20 cellular contexts compared by ENCODE assay signal in the genomic region with DNA sequence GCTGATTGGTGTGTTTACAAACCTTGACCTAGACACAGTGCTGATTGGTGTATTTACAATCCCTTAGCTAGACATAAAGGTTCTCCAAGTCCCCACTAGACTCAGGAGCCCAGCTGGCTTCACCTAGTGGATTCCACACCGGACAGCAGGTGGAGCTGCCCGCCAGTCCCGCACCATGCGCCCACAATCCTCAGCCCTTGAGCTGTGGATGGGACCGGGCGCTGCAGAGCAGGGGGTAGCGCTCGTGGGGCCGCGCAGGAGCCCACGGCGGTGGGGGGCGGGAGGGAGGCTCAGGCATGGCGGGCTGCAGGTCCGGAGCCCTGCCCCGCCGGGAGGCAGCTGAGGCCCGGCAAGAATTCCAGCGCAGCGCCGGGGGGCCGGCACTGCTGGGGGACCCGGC. TPM values are rescaled to one million over a fixed set of nuclear protein-coding genes. Genes with fewer than 3 reads are reported as not detected.
DNase-seq lines count a peak whose midpoint lies in the region; ATAC-seq and TF ChIP-seq lines count a peak whose summit lies in the region.
"Had no signal": no experiment of that assay in that cellular context is flagged by ENCODE, and none has a peak within 500 bp of the region (broad histone marks: within the 10 kb centered on the region; RNA-seq: fewer than 3 reads in every experiment).

No MANE protein-coding gene starts in this region.

- no peak overlapping the region for H3K56ac ChIP-seq in mesendoderm (ENCODE audit: low read length)

- H3K4me3 ChIP-seq in BE2C (ENCODE audit: low read depth, low read length) (no peak overlapping the region), GM23338 (no peak overlapping the region), astrocyte of the spinal cord (ENCODE audit: low read depth, low read length) (no peak overlapping the region), mesendoderm (ENCODE audit: low read length) (no peak overlapping the region), PC-3 (ENCODE audit: low read length) (no peak overlapping the region)
- H3K4me3 ChIP-seq: A549, BLaER1, GM12878 had no signal

- H3K9ac ChIP-seq in mesendoderm (ENCODE audit: low read length): no peak overlapping the region
- no peak overlapping the region for H3K9ac ChIP-seq in PC-3 (ENCODE audit: low read length)
- H3K9ac ChIP-seq: BLaER1, KMS-11 had no signal

- H4K20me1 ChIP-seq in GM23338 (replicated peaks; ENCODE audit: insufficient read depth) (no peaks in the 10 kb centered on the region), PC-3 (ENCODE audit: low read length) (no peaks in the 10 kb centered on the region)
- H4K20me1 ChIP-seq: BLaER1 had no signal

- no peak overlapping the region for H3K23ac ChIP-seq in mesendoderm (ENCODE audit: low read length)

- CTCF ChIA-PET in PC-3 (lab: Charles Lee): interaction anchor here (1.2 kb wide), 1 partner anchor 122 kb away, joined by 3 read pairs; no protein-coding TSS in a partner anchor

- H3F3A ChIP-seq in GM23338 (replicated peaks; ENCODE audit: low read depth) (no peaks in the 10 kb centered on the region), PC-3 (ENCODE audit: low read length, unreplicated experiment) (no peaks in the 10 kb centered on the region)

- H3K4ac ChIP-seq in mesendoderm (ENCODE audit: low read depth, low read length): peak overlapping the region; percentile 63

- H3K27me3 ChIP-seq in BE2C: no peaks in the 10 kb centered on the region
- H3K27me3 ChIP-seq in GM23338 (ENCODE audit: insufficient read depth): no peaks in the 10 kb centered on the region
- H3K27me3 ChIP-seq in mesendoderm (ENCODE audit: insufficient read depth, low read length, poor library complexity): no peaks in the 10 kb centered on the region
- H3K27me3 ChIP-seq in PC-3 (ENCODE audit: low read length): no peaks in the 10 kb centered on the region
- H3K27me3 ChIP-seq: BLaER1 had no signal

- H3K18ac ChIP-seq in mesendoderm (ENCODE audit: low read length): no peak overlapping the region

- no peak overlapping the region for H4K5ac ChIP-seq in mesendoderm (ENCODE audit: low read length)

- no peak overlapping the region for H3K27ac ChIP-seq in GM23338 (ENCODE audit: low read depth)
- H3K27ac ChIP-seq in mesendoderm (ENCODE audit: low read depth, low read length): peak overlapping the region; percentile 43
- no peak overlapping the region for H3K27ac ChIP-seq in PC-3 (ENCODE audit: low read length)
- H3K27ac ChIP-seq: A549, BLaER1, KMS-11 had no signal

- POLR2A ChIA-PET in PC-3 (lab: Charles Lee; ENCODE audit: unreplicated experiment): no interaction called here

- H3K9me2 ChIP-seq in GM23338 (ENCODE audit: insufficient read depth) (no peaks in the 10 kb centered on the region; the same call in 1 of the 2 replicates), PC-3 (replicated peaks; ENCODE audit: low read length) (no peaks in the 10 kb centered on the region)

- TF ChIP-seq CTCF in BE2C (IDR thresholded peaks at IDR 0.05; ENCODE audit: low read depth, low read length) (0 out of 2 replicates have a peak, but pooled peaks have one; percentile 9), GM23338 (conservative IDR thresholded peaks at IDR 0.05; ENCODE audit: low read depth in 2 of 2) (peak in 1 of 2 experiments; percentile 57; a peak in 2 of 4 replicates), astrocyte of the spinal cord (IDR thresholded peaks at IDR 0.05; ENCODE audit: low read depth, low read length) (peak; percentile 9), PC-3 (conservative IDR thresholded peaks at IDR 0.05; ENCODE audit: low read depth, low read length) (no peak)

- H2AK5ac ChIP-seq in mesendoderm (ENCODE audit: low read length): no peak overlapping the region

- no peak overlapping the region for H3K27ac Mint-ChIP-seq in GM23338
- H3K27ac Mint-ChIP-seq: CD8-positive, alpha-beta memory T cell; IgD-negative memory B cell had no signal

- peaks cover 33% of the 10 kb centered on the region for H3K4me1 Mint-ChIP-seq in GM23338
- H3K4me1 Mint-ChIP-seq: CD8-positive, alpha-beta memory T cell had no signal

- H3K79me2 ChIP-seq in GM23338 (replicated peaks; ENCODE audit: insufficient read depth) (0 out of 2 replicates have a peak, but pooled peaks cover 3% of the 10 kb centered on the region), mesendoderm (ENCODE audit: control insufficient read depth, insufficient read depth, low read length) (no peaks in the 10 kb centered on the region), PC-3 (ENCODE audit: low read length) (no peaks in the 10 kb centered on the region)

- H2BK15ac ChIP-seq in mesendoderm (replicated peaks; ENCODE audit: low read depth): no peak overlapping the region

- H2AFZ ChIP-seq in GM23338 (no peak overlapping the region), PC-3 (ENCODE audit: low read length) (no peak overlapping the region)

- no peak overlapping the region for H2BK5ac ChIP-seq in mesendoderm (ENCODE audit: low read length)

- DNase-seq in BE2C: peak; percentile 17
- peak; percentile 6 for DNase-seq in GM23338 (ENCODE audit: low spot score)
- DNase-seq in astrocyte of the spinal cord (ENCODE audit: low read depth, low spot score): no peak
- DNase-seq in mesendoderm: peak; percentile 55
- no peak for DNase-seq in sciatic nerve (ENCODE audit: low spot score)
- no peak for DNase-seq in mucosa of gallbladder (ENCODE audit: low spot score)
- DNase-seq in PC-3: no peak
- DNase-seq: Calu3; CD8-positive, alpha-beta memory T cell; DMS 273 treated with DMSO at 0.1 percent for 48 hours; H7 had no signal

- H3K4me1 ChIP-seq in BE2C (no peaks in the 10 kb centered on the region), GM23338 (ENCODE audit: insufficient read depth) (peaks cover 27% of the 10 kb centered on the region), mesendoderm (ENCODE audit: control insufficient read depth, low read depth, low read length) (peaks cover 11% of the 10 kb centered on the region), PC-3 (ENCODE audit: insufficient read depth, low read length) (peaks cover 7% of the 10 kb centered on the region; the same call in 1 of the 2 replicates)

- no peaks in the 10 kb centered on the region; the same call in 1 of the 2 replicates for H3K9me3 ChIP-seq in BE2C
- no peaks in the 10 kb centered on the region for H3K9me3 ChIP-seq in PC-3 (ENCODE audit: low read length)
- H3K9me3 ChIP-seq: A549 had no signal

- peaks cover 26% of the 10 kb centered on the region for H3K36me3 Mint-ChIP-seq in GM23338 (ENCODE audit: low read depth)
- H3K36me3 Mint-ChIP-seq: CD8-positive, alpha-beta memory T cell; IgD-negative memory B cell had no signal

- H3K27me3 Mint-ChIP-seq in GM23338 (ENCODE audit: insufficient read depth, low read depth, poor library complexity): no peaks in the 10 kb centered on the region

- no peaks in the 10 kb centered on the region for H3K36me3 ChIP-seq in BE2C
- no peaks in the 10 kb centered on the region; the same call in 1 of the 2 replicates for H3K36me3 ChIP-seq in GM23338 (ENCODE audit: insufficient read depth)
- H3K36me3 ChIP-seq in mesendoderm (ENCODE audit: control insufficient read depth, insufficient read depth, low read length): no peaks in the 10 kb centered on the region
- no peaks in the 10 kb centered on the region for H3K36me3 ChIP-seq in PC-3 (ENCODE audit: low read depth, low read length)
- H3K36me3 ChIP-seq: BLaER1 had no signal

- no peak overlapping the region for H2BK120ac ChIP-seq in mesendoderm (ENCODE audit: low read depth, low read length)

- no peaks in the 10 kb centered on the region for H3K79me1 ChIP-seq in mesendoderm (ENCODE audit: low read length)

- in situ Hi-C loops in astrocyte of the spinal cord (cut with HindIII; ENCODE audit: low sequenced_read_pairs): no loop called here

- H3K4me3 Mint-ChIP-seq in GM23338: no peak overlapping the region
- H3K4me3 Mint-ChIP-seq: CD8-positive, alpha-beta memory T cell; IgD-negative memory B cell had no signal

- BruUV-seq in PC-3 (replicated peaks; lab: Mats Ljungman, UMichigan): no TSS peak

- H3K4me2 ChIP-seq in GM23338: no peak overlapping the region
- no peak overlapping the region for H3K4me2 ChIP-seq in mesendoderm (ENCODE audit: low read length)
- H3K4me2 ChIP-seq in PC-3 (ENCODE audit: low read length): no peak overlapping the region
- H3K4me2 ChIP-seq: A549, KMS-11 had no signal

- intact Hi-C loops in sciatic nerve (cut with DNase I): loop anchor here (5.0 kb wide), 1 partner anchor 109 kb away; no protein-coding TSS in a partner anchor
- intact Hi-C loops in PC-3 (cut with micrococcal nuclease): no loop called here

- no CpG with 5 or more reads among the region's 23 CpGs for WGBS in mesendoderm (ENCODE audit: extremely low coverage, insufficient coverage, low lambda C conversion rate)

- no peak overlapping the region for H4K8ac ChIP-seq in mesendoderm (ENCODE audit: low read depth, low read length)

- peak; percentile 47 for ATAC-seq in GM23338
- ATAC-seq in HG03520 (IDR thresholded peaks at IDR 0.05; ENCODE audit: unreplicated experiment): no peak
- no peak for ATAC-seq in sciatic nerve
- no peak for ATAC-seq in PC-3
- ATAC-seq: GM12878 had no signal

- peaks cover 25% of the 10 kb centered on the region for H3K9me3 Mint-ChIP-seq in GM23338
- H3K9me3 Mint-ChIP-seq: CD8-positive, alpha-beta memory T cell had no signal

TF ChIP-seq in GM23338, 12 proteins besides CTCF, POLR2A, EP300 and RAD21 (continues in another document):
- TF ChIP-seq CREB1 (CRISPR knock-in tag; IDR thresholded peaks at IDR 0.05; ENCODE audit: low read depth): no peak

RNA-seq across cellular contexts. Expression of gene MEPE, which starts 30.7 kb away (rescaled TPM):
- not detected for polyA plus RNA-seq in BE2C (2012; ENCODE audit: insufficient read depth, insufficient read length, low read depth)
- not detected in 2 replicates for total RNA-seq in GM23338 (2014; rRNA removed; shearing (Covaris generic))
- not detected in 2 replicates for polyA plus RNA-seq in GM23338 (2016; fragmentation: Nextera tagmentation; extraction: Ambion mirVana)
- 0.29 TPM for polyA plus RNA-seq in mesendoderm (2013, experiment 1 of 2)
- polyA plus RNA-seq in mesendoderm (2013, experiment 2 of 2): 0.25 TPM
- total RNA-seq in sciatic nerve (not detected), mucosa of gallbladder (not detected), PC-3 (2014; rRNA removed) (not detected in 2 replicates)
- total RNA-seq: Calu3; CD8-positive, alpha-beta memory T cell; Daoy; GM12878; H7; HT-29 had no signal
- polyA plus RNA-seq: A549; AG04450; CD8-positive, alpha-beta memory T cell; GM12878; IgD-negative memory B cell had no signal

Comparison
In these comparisons a context has a peak if more than half of its experiments do, and no peak if none do; other contexts are left out.
1. DNase-seq: peak in BE2C (single experiment), GM23338 (single experiment) and mesendoderm (single experiment); none in astrocyte of the spinal cord (single experiment), sciatic nerve (single experiment), mucosa of gallbladder (single experiment) and PC-3 (single experiment).